ENCODE assay signal across 1 cellular context in the genomic region with DNA sequence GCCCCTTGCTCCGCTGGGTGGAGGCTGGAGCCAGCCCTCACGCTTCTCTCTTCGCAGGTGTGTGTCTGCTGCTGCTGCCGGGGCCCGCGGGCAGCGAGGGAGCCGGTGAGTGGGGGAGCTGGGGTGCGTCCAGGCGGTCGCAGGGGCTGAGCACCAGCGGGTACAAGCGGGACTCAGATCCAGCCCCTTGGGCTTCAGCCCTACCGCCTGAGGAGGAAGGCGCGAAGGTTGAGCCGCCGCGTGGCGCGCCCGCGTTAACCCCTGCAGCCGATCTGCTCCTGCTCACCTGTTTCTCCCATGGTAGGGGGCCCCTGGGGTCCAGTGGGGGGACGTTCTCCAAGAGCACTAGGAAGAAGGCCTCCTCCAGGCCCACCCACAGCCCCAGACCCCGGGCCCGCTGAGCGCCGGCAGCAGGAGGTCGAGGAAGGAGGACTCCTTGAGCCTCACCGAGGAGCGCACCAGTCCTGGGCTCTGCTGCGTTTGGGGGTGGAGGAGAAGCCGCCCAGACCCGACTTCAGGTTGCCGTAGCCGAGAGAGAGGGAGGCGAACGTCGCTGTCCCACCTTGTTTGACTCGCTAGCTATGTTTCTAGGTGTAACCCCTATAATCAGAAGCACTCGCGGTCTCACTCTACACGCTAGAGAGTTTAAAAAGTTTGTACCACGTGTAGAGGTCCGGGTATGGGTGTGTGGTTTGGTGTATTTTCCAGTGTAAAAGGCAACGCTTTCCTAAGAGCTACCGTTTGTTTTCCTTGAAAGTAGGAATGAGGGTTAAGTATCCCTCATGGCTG.
TF ChIP-seq lines count a peak whose summit lies in the region.

No MANE protein-coding gene starts in this region.

TF ChIP-seq in HepG2, 621 proteins besides CTCF, POLR2A, EP300 and RAD21 (continued from another document):
- TF ChIP-seq AHDC1 (CRISPR knock-in tag; IDR thresholded peaks at IDR 0.05; ENCODE audit: borderline replicate concordance) (no peak), ZNF598 (CRISPR knock-in tag; IDR thresholded peaks at IDR 0.05; ENCODE audit: borderline replicate concordance) (peak; percentile 4; the same call in 1 of the 2 replicates), SOX13 (IDR thresholded peaks at IDR 0.05) (no peak), SOX13 (CRISPR knock-in tag; conservative IDR thresholded peaks at IDR 0.05 in 1 of 2, IDR thresholded peaks at IDR 0.05 in 1 of 2) (0 out of 4 replicates have a peak, but pooled peaks of 1 of the 2 experiments have one; percentile 12), TFDP2 (CRISPR knock-in tag; IDR thresholded peaks at IDR 0.05) (no peak), FOXK2 (IDR thresholded peaks at IDR 0.05) (no peak), GATAD1 (CRISPR knock-in tag; IDR thresholded peaks at IDR 0.05) (no peak), ONECUT2 (CRISPR knock-in tag; IDR thresholded peaks at IDR 0.05) (no peak), MYC (CRISPR knock-in tag; IDR thresholded peaks at IDR 0.05; ENCODE audit: borderline replicate concordance) (peak; percentile 15; the same call in 1 of the 2 replicates), NCOA1 (CRISPR knock-in tag; IDR thresholded peaks at IDR 0.05) (peak; percentile 73), ZBTB38 (CRISPR knock-in tag; IDR thresholded peaks at IDR 0.05) (peak; percentile 87), JUNB (CRISPR knock-in tag; IDR thresholded peaks at IDR 0.05; ENCODE audit: borderline replicate concordance) (peak; percentile 45; the same call in 1 of the 2 replicates)
